20 cellular contexts compared by ENCODE assay signal in genomic region chr11:75502138-75502537, GRCh38. TPM values are rescaled to one million over a fixed set of nuclear protein-coding genes. Genes with fewer than 3 reads are reported as not detected.
DNase-seq lines count a peak whose midpoint lies in the region; ATAC-seq, FAIRE-seq and TF ChIP-seq lines count a peak whose summit lies in the region.
"Had no signal": no experiment of that assay in that cellular context is flagged by ENCODE, and none has a peak within 500 bp of the region (broad histone marks: within the 10 kb centered on the region; RNA-seq: fewer than 3 reads in every experiment).

No MANE protein-coding gene starts in this region.

- H3K27me3 ChIP-seq in breast epithelium: no peaks in the 10 kb centered on the region
- H3K27me3 ChIP-seq in ovary: no peaks in the 10 kb centered on the region
- H3K27me3 ChIP-seq: Peyer's patch, SJCRH30 had no signal

- H3K4me3 Mint-ChIP-seq in MCF 10A (ENCODE audit: unreplicated experiment): no peak overlapping the region
- no peak overlapping the region for H3K4me3 Mint-ChIP-seq in central memory CD8-positive, alpha-beta T cell
- H3K4me3 Mint-ChIP-seq: CD8-positive, alpha-beta memory T cell; HFFc6 had no signal

- no peak for TF ChIP-seq EP300 in ovary (IDR thresholded peaks at IDR 0.05)

- peaks cover 28% of the 10 kb centered on the region for H3K4me1 Mint-ChIP-seq in MCF 10A (ENCODE audit: insufficient read depth, unreplicated experiment)
- peaks cover 25% of the 10 kb centered on the region for H3K4me1 Mint-ChIP-seq in central memory CD8-positive, alpha-beta T cell

- BruUV-seq in MCF 10A (replicated peaks; lab: Mats Ljungman, UMichigan): no TSS peak

- no peaks in the 10 kb centered on the region for H3K9me3 Mint-ChIP-seq in MCF 10A (ENCODE audit: unreplicated experiment)
- no peaks in the 10 kb centered on the region for H3K9me3 Mint-ChIP-seq in central memory CD8-positive, alpha-beta T cell
- H3K9me3 Mint-ChIP-seq: CD8-positive, alpha-beta memory T cell; HFFc6 had no signal

- no peaks in the 10 kb centered on the region for H3K27me3 Mint-ChIP-seq in MCF 10A (ENCODE audit: insufficient read depth, unreplicated experiment)
- no peaks in the 10 kb centered on the region for H3K27me3 Mint-ChIP-seq in central memory CD8-positive, alpha-beta T cell

- no peak for ATAC-seq in central memory CD8-positive, alpha-beta T cell (replicated peaks; ENCODE audit: extremely low read depth, poor library complexity, severe bottlenecking)
- ATAC-seq: A549 had no signal

- peak overlapping the region; percentile 24 for H3K27ac Mint-ChIP-seq in MCF 10A (ENCODE audit: low read depth, unreplicated experiment)
- peak overlapping the region; percentile 64 for H3K27ac Mint-ChIP-seq in central memory CD8-positive, alpha-beta T cell (ENCODE audit: low read depth)
- H3K27ac Mint-ChIP-seq: HFFc6 had no signal

- peak; percentile 20 for FAIRE-seq in HTR-8/SVneo (lab: Jason Lieb, UNC)
- FAIRE-seq: A549 had no signal

- H3K36me3 ChIP-seq in breast epithelium (no peaks in the 10 kb centered on the region), ovary (no peaks in the 10 kb centered on the region)
- H3K36me3 ChIP-seq: Peyer's patch, SJCRH30 had no signal

- no peak for TF ChIP-seq POLR2A in breast epithelium (IDR thresholded peaks at IDR 0.05)
- no peak for TF ChIP-seq POLR2A in ovary (IDR thresholded peaks at IDR 0.05)

- intact Hi-C loops in MCF 10A (cut with micrococcal nuclease): no loop called here
- intact Hi-C loops in breast epithelium (cut with DNase I; ENCODE audit: low total_unique reads): no loop called here
- intact Hi-C loops in ovary (cut with DNase I): no loop called here

- no peaks in the 10 kb centered on the region for H3K36me3 Mint-ChIP-seq in MCF 10A (ENCODE audit: insufficient read depth, unreplicated experiment)
- H3K36me3 Mint-ChIP-seq in central memory CD8-positive, alpha-beta T cell (ENCODE audit: insufficient read depth): no peaks in the 10 kb centered on the region

- H3K9me3 ChIP-seq in breast epithelium (no peaks in the 10 kb centered on the region), ovary (no peaks in the 10 kb centered on the region)
- H3K9me3 ChIP-seq: A549, Peyer's patch, SJCRH30 had no signal

- 86 to 94% (median 93%) methylated on average over 1 of the region's 1 CpG for WGBS in ovary, 3 donors

- H3K27ac ChIP-seq in breast epithelium: no peak overlapping the region
- H3K27ac ChIP-seq in ovary: no peak overlapping the region
- H3K27ac ChIP-seq: Peyer's patch, SJCRH30 had no signal

- CTCF ChIA-PET in MCF 10A (lab: Yijun Ruan, JAX): interaction anchor here (1.0 kb wide), 1 partner anchor 58 kb away, joined by 6 read pairs; no protein-coding TSS in a partner anchor

- DNase-seq in MCF 10A (ENCODE audit: unreplicated experiment) (no peak), breast epithelium (ENCODE audit: low spot score in 2 of 2) (no peak), HTR-8/SVneo (ENCODE audit: insufficient read length, low spot score) (no peak), ovary (no peak), HuH-7.5 (ENCODE audit: low spot score) (no peak)
- no peak for DNase-seq in central memory CD8-positive, alpha-beta T cell (ENCODE audit: low spot score in 2 of 2)
- no peak for DNase-seq in activated naive CD4-positive, alpha-beta T cell (lab: John Stamatoyannopoulos, UW)
- DNase-seq: CD8-positive, alpha-beta memory T cell; H7; HFFc6; KBM-7; NCI-H1105; NCI-H146; NCI-H2029; NCI-H226; NCI-H510A treated with DMSO at 0.1 percent for 48 hours; Peyer's patch; SJCRH30 had no signal

- TF ChIP-seq CTCF in MCF 10A (IDR thresholded peaks at IDR 0.05; ENCODE audit: unreplicated experiment) (no peak), breast epithelium (IDR thresholded peaks at IDR 0.05) (no peak), ovary (IDR thresholded peaks at IDR 0.05) (no peak)

- H3K4me1 ChIP-seq in breast epithelium (no peaks in the 10 kb centered on the region), ovary (ENCODE audit: insufficient read depth) (peaks cover 9% of the 10 kb centered on the region)
- H3K4me1 ChIP-seq: Peyer's patch had no signal

- POLR2A ChIA-PET in MCF 10A (lab: Yijun Ruan, JAX): no interaction called here

- H3K4me3 ChIP-seq in breast epithelium (no peak overlapping the region), ovary (no peak overlapping the region)
- H3K4me3 ChIP-seq: A549, Peyer's patch, SJCRH30 had no signal

RNA-seq across cellular contexts. Expression of gene GDPD5, which starts 23.6 kb away (rescaled TPM):
- total RNA-seq in MCF 10A (2022) (5.6 and 5.7 TPM in 2 replicates), breast epithelium (10 to 100 TPM; 10.5 to 25.9 (median 14.8) TPM), ovary (10 to 100 TPM in 2 of 7 donors, 1 to 10 TPM in 5; 3.8 to 15.8 (median 8.4) TPM)
- 1 to 10 TPM; 5.5 to 6.3 TPM for polyA plus RNA-seq in ovary

RNA-seq across cellular contexts. Expression of gene SERPINH1, which starts 59.9 kb away (rescaled TPM):
- total RNA-seq in MCF 10A (2022): 80.5 TPM in 2 replicates
- 100 to 1,000 TPM; 168 to 264 (median 259) TPM for total RNA-seq in breast epithelium
- 100 to 1,000 TPM; 122 to 289 (median 188) TPM for total RNA-seq in ovary
- polyA plus RNA-seq in ovary: 100 to 1,000 TPM; 155 to 163 TPM
- total RNA-seq: OCI-LY7 had no signal
